ENCODE assay signal across 2 cellular contexts in genomic region chr21:35011681-35012080, GRCh38.
A peak's percentile ranks its signal among the peaks of the same experiment; 100 is the strongest.
TF ChIP-seq lines count a peak whose summit lies in the region.

No MANE protein-coding gene starts in this region.

TF ChIP-seq in IMR-90, 13 proteins besides CTCF, POLR2A, EP300 and RAD21:
- TF ChIP-seq FOS (IDR thresholded peaks at IDR 0.05; ENCODE audit: low read depth, low read length) (0 out of 2 replicates have a peak, but pooled peaks have one; percentile 27), CEBPB (IDR thresholded peaks at IDR 0.05; ENCODE audit: low read depth, low read length) (no peak)

TF ChIP-seq in SK-N-SH, 30 proteins besides CTCF, POLR2A, EP300 and RAD21:
- TF ChIP-seq, protein P1, sequence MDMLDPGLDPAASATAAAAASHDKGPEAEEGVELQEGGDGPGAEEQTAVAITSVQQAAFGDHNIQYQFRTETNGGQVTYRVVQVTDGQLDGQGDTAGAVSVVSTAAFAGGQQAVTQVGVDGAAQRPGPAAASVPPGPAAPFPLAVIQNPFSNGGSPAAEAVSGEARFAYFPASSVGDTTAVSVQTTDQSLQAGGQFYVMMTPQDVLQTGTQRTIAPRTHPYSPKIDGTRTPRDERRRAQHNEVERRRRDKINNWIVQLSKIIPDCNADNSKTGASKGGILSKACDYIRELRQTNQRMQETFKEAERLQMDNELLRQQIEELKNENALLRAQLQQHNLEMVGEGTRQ (IDR thresholded peaks at IDR 0.05; ENCODE audit: borderline replicate concordance, low read depth, low read length) = no peak
- TF ChIP-seq JUND (IDR thresholded peaks at IDR 0.05) = 0 out of 2 replicates have a peak, but pooled peaks have one; percentile 28
- no peak for TF ChIP-seq FOXM1 (IDR thresholded peaks at IDR 0.05; ENCODE audit: low read depth)
- TF ChIP-seq FOSL2 (IDR thresholded peaks at IDR 0.05; ENCODE audit: borderline replicate concordance, low read depth) = peak; percentile 42; the same call in 1 of the 2 replicates
- peak; percentile 38; the same call in 1 of the 2 replicates for TF ChIP-seq TCF12 (IDR thresholded peaks at IDR 0.05)
